Comparison of ENCODE assay signal across 8 cellular contexts in the genomic region with DNA sequence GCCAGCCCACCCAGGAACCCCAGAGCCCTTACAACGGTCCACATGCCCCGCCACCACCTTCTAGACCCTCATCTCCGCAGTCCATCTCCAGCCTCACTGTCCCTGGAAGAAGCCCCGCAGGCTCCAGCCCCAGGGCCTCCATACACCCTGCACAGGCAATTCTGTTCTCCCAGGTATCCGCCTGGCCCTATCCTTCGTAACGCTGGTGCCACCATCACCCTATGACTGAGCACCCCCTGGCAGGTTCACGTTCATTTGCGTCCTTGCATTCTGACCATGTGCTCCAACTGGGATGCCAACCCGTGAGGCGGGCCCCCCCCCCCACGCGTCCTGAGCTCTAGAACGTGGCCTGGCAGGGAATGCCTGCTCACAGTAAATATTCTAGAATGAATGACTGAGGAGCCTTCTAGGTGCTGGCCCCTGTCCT. TPM values are rescaled to one million over a fixed set of nuclear protein-coding genes. Genes with fewer than 3 reads are reported as not detected.
DNase-seq lines count a peak whose midpoint lies in the region; ATAC-seq lines count a peak whose summit lies in the region.

No MANE protein-coding gene starts in this region.

- H3K4me3 ChIP-seq in HUES6 (ENCODE audit: low read depth, low read length), result peak overlapping the region; percentile 44
- H3K4me3 ChIP-seq in iPS-18c (ENCODE audit: insufficient read depth, low read depth, low read length), result 0 out of 2 replicates have a peak overlapping the region, but pooled peaks have one; percentile 28

- H3K27me3 Mint-ChIP-seq in activated T-helper 17 cell treated with anti-CD3 and anti-CD28 coated beads, Interleukin-2, amount 50 U/mL, for 72 hours, result peaks cover 7% of the 10 kb centered on the region
- peaks cover 12% of the 10 kb centered on the region for H3K27me3 Mint-ChIP-seq in stimulated activated naive CD8-positive, alpha-beta T cell treated with anti-CD3 and anti-CD28 coated beads, Interleukin-15, amount 100 ng/mL, for 72 hours

- H3K27ac Mint-ChIP-seq in activated T-helper 17 cell treated with anti-CD3 and anti-CD28 coated beads, Interleukin-2, amount 50 U/mL, for 72 hours, result peak overlapping the region; percentile 82
- peak overlapping the region; percentile 96 to 98 for H3K27ac Mint-ChIP-seq in stimulated activated naive CD8-positive, alpha-beta T cell treated with anti-CD3 and anti-CD28 coated beads, Interleukin-15, amount 100 ng/mL, for 72 hours

- H3K4me1 ChIP-seq in HUES6 (ENCODE audit: control insufficient read depth, insufficient read depth, low read length), result peaks cover 24% of the 10 kb centered on the region

- no peaks in the 10 kb centered on the region for H3K4me1 Mint-ChIP-seq in activated T-helper 17 cell treated with anti-CD3 and anti-CD28 coated beads, Interleukin-2, amount 50 U/mL, for 72 hours
- H3K4me1 Mint-ChIP-seq in stimulated activated naive CD8-positive, alpha-beta T cell treated with anti-CD3 and anti-CD28 coated beads, Interleukin-15, amount 100 ng/mL, for 72 hours, result peaks cover 40% of the 10 kb centered on the region

- ATAC-seq in activated T-helper 17 cell treated with anti-CD3 and anti-CD28 coated beads, Interleukin-2, amount 50 U/mL, for 72 hours (replicated peaks), result no peak
- peak; percentile 3 for ATAC-seq in stimulated activated naive CD8-positive, alpha-beta T cell treated with anti-CD3 and anti-CD28 coated beads, Interleukin-15, amount 100 ng/mL, for 72 hours

- H3K27me3 ChIP-seq in HUES6 (ENCODE audit: control insufficient read depth, insufficient read depth, low read length), result peaks cover 8% of the 10 kb centered on the region; the same call in 1 of the 2 replicates

- H3K27ac ChIP-seq in HUES6 (ENCODE audit: low read depth, low read length), result peak overlapping the region; percentile 62

- H3K4me3 Mint-ChIP-seq in activated T-helper 17 cell treated with anti-CD3 and anti-CD28 coated beads, Interleukin-2, amount 50 U/mL, for 72 hours, result peak overlapping the region; percentile 73
- H3K4me3 Mint-ChIP-seq in stimulated activated naive CD8-positive, alpha-beta T cell treated with anti-CD3 and anti-CD28 coated beads, Interleukin-15, amount 100 ng/mL, for 72 hours, result peak overlapping the region; percentile 85 to 89

- peaks cover 5% of the 10 kb centered on the region; the same call in 1 of the 2 replicates for H3K36me3 ChIP-seq in HUES6 (ENCODE audit: control insufficient read depth, insufficient read depth, low read length)

- peak overlapping the region; percentile 21 for H3K9ac ChIP-seq in HUES6 (ENCODE audit: low read length)

- no peaks in the 10 kb centered on the region for H3K36me3 Mint-ChIP-seq in activated T-helper 17 cell treated with anti-CD3 and anti-CD28 coated beads, Interleukin-2, amount 50 U/mL, for 72 hours (ENCODE audit: low read depth)

- no peaks in the 10 kb centered on the region for H3K9me3 Mint-ChIP-seq in activated T-helper 17 cell treated with anti-CD3 and anti-CD28 coated beads, Interleukin-2, amount 50 U/mL, for 72 hours
- H3K9me3 Mint-ChIP-seq in stimulated activated naive CD8-positive, alpha-beta T cell treated with anti-CD3 and anti-CD28 coated beads, Interleukin-15, amount 100 ng/mL, for 72 hours, result no peaks in the 10 kb centered on the region

- DNase-seq in stimulated activated naive CD8-positive, alpha-beta T cell treated with anti-CD3 and anti-CD28 coated beads, Interleukin-15, amount 100 ng/mL, for 72 hours, result no peak
- DNase-seq in SW480 (ENCODE audit: low spot score) (no peak), NCI-H1105 treated with DMSO at 0.1 percent for 48 hours (lab: John Stamatoyannopoulos, UW) (no peak)
- no peak for DNase-seq in stimulated activated naive CD4-positive, alpha-beta T cell (lab: John Stamatoyannopoulos, UW)
- no peak for DNase-seq in activated CD4-positive, alpha-beta T cell treated with anti-CD3 and anti-CD28 coated beads, Interleukin-2, amount 50 U/mL, for 48 hours

- H3K9me3 ChIP-seq in HUES6 (ENCODE audit: control insufficient read depth, insufficient read depth, low read depth, low read length), result no peaks in the 10 kb centered on the region
- no peaks in the 10 kb centered on the region for H3K9me3 ChIP-seq in iPS-18c (ENCODE audit: control insufficient read depth, insufficient read depth, low read length)

RNA-seq across cellular contexts. Expression of gene SCARB1, which starts 0.7 kb away (rescaled TPM):
- total RNA-seq in activated T-helper 17 cell treated with anti-CD3 and anti-CD28 coated beads, Interleukin-2, amount 50 U/mL, for 72 hours, result 10 to 100 TPM; 17.9 to 20.9 TPM

RNA-seq across cellular contexts. Expression of gene UBC, which starts 50.1 kb away (rescaled TPM):
- 1,000 to 10,000 TPM in 1 of 2 donors, 100 to 1,000 TPM in 1; 955 to 1,030 TPM for total RNA-seq in activated T-helper 17 cell treated with anti-CD3 and anti-CD28 coated beads, Interleukin-2, amount 50 U/mL, for 72 hours
